ENCODE assay signal across 8 cellular contexts in the genomic region with DNA sequence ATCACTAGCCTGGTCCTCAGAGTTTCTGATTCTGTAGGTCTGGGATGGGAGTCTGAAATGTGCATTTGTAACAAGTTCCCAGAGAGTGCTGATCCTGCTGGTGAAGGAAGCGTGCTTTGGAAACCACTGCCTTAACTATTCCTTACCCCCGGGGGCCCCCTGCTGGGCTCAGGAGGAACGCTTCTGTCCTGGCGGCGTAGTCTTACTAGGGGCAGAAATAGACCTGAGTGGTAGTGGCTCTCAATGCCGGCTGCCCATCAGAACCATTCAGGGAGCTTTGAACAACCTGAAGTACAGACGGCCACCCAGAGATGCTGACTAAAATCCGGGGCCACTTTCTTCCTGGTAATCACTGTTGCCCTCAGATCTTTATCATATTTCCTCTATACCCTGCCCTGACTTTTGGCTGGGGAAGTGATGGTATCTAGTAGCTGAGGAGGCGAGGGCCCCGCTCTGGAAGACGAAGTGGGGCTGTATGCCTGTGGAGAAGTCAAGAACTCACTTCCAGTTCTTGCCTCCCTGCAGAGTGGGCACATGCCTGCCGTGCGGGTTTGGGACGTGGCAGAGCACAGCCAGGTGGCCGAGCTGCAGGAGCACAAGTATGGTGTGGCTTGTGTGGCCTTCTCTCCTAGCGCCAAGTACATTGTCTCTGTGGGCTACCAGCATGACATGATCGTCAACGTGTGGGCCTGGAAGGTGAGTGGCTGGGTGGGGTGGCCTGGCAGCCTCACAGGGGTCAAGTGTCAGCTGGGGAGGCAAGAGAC. TPM values are rescaled to one million over a fixed set of nuclear protein-coding genes. Genes with fewer than 3 reads are reported as not detected.
A peak's percentile ranks its signal among the peaks of the same experiment; 100 is the strongest.
DNase-seq lines count a peak whose midpoint lies in the region; ATAC-seq, FAIRE-seq and TF ChIP-seq lines count a peak whose summit lies in the region.

No MANE protein-coding gene starts in this region.

- H3K27ac Mint-ChIP-seq in naive thymus-derived CD4-positive, alpha-beta T cell: peak overlapping the region in 1 of 9 donors; percentile 58
- H3K27ac Mint-ChIP-seq in stimulated activated memory B cell treated with anti-CD40 and anti-IgM and Interleukin-4, amounts not matched to agents 10 μg/mL and 1 μg/mL and 100 μg/mL, for 72 hours: no peak overlapping the region

- ATAC-seq in naive thymus-derived CD4-positive, alpha-beta T cell: peak; percentile 95
- ATAC-seq in stimulated activated memory B cell treated with anti-CD40 and anti-IgM and Interleukin-4, amounts not matched to agents 10 μg/mL and 1 μg/mL and 100 μg/mL, for 72 hours: peak; percentile 85

- no peaks in the 10 kb centered on the region for H3K9me3 Mint-ChIP-seq in naive thymus-derived CD4-positive, alpha-beta T cell
- H3K9me3 Mint-ChIP-seq in stimulated activated memory B cell treated with anti-CD40 and anti-IgM and Interleukin-4, amounts not matched to agents 10 μg/mL and 1 μg/mL and 100 μg/mL, for 72 hours: no peaks in the 10 kb centered on the region

- DNase-seq in D721Med (ENCODE audit: insufficient read length, low spot score): peak; percentile 87
- DNase-seq in HPDE6-E6E7 (ENCODE audit: extremely low spot score): peak; percentile 63
- peak; percentile 89 for DNase-seq in OCI-M1 (lab: John Stamatoyannopoulos, UW)
- peak; percentile 61 for DNase-seq in activated T-cell treated with anti-CD3 and anti-CD28 coated beads for 24 hours (ENCODE audit: low read depth)
- DNase-seq in erythroblast (lab: John Stamatoyannopoulos, UW): peak; percentile 75 to 88
- DNase-seq in naive thymus-derived CD4-positive, alpha-beta T cell: peak; percentile 58 to 77 (median 72)
- DNase-seq in cortex of kidney (lab: John Stamatoyannopoulos, UW): no peak

- no peak for FAIRE-seq in D721Med (lab: Jason Lieb, UNC)

- H3K36me3 Mint-ChIP-seq in naive thymus-derived CD4-positive, alpha-beta T cell: peaks cover 0 to 32% (median 11%) of the 10 kb centered on the region in 5 donors
- H3K36me3 Mint-ChIP-seq in stimulated activated memory B cell treated with anti-CD40 and anti-IgM and Interleukin-4, amounts not matched to agents 10 μg/mL and 1 μg/mL and 100 μg/mL, for 72 hours: peaks cover 38% of the 10 kb centered on the region

- peaks cover 8 to 28% (median 12%) of the 10 kb centered on the region in 7 donors for H3K4me1 Mint-ChIP-seq in naive thymus-derived CD4-positive, alpha-beta T cell
- peaks cover 12% of the 10 kb centered on the region for H3K4me1 Mint-ChIP-seq in stimulated activated memory B cell treated with anti-CD40 and anti-IgM and Interleukin-4, amounts not matched to agents 10 μg/mL and 1 μg/mL and 100 μg/mL, for 72 hours

- TF ChIP-seq POLR2A in erythroblast (IDR thresholded peaks at IDR 0.05; ENCODE audit: low read length): no peak

- H3K4me1 ChIP-seq in naive thymus-derived CD4-positive, alpha-beta T cell (ENCODE audit: control insufficient read depth in 2 of 2, insufficient read depth in 2 of 2, low read length in 2 of 2): peaks cover 0 to 3% of the 10 kb centered on the region in 2 donors

- intact Hi-C loops in naive thymus-derived CD4-positive, alpha-beta T cell (cut with micrococcal nuclease): loop anchor here (1.0 kb wide), 8 partner anchors 37 to 346 kb away; a partner anchor contains a TSS

- H3K36me3 ChIP-seq in naive thymus-derived CD4-positive, alpha-beta T cell (ENCODE audit: control insufficient read depth in 2 of 3, insufficient read depth in 3 of 3, low read length in 3 of 3): peaks cover 0 to 41% (median 0%) of the 10 kb centered on the region in 3 experiments

- no peaks in the 10 kb centered on the region for H3K27me3 ChIP-seq in naive thymus-derived CD4-positive, alpha-beta T cell (ENCODE audit: control insufficient read depth in 2 of 2, insufficient read depth in 2 of 2, low read length in 2 of 2)

- POLR2A ChIA-PET in naive thymus-derived CD4-positive, alpha-beta T cell (lab: Charles Lee): interaction anchor here (0.6 to 2.8 kb wide), 4 partner anchors 10 to 84 kb away, joined by 3 to 11 read pairs (median 5); a partner anchor contains a TSS

- peak; percentile 89 for TF ChIP-seq CTCF in D721Med (IDR thresholded peaks at IDR 0.05; ENCODE audit: insufficient read depth, missing control alignments)

- H3K9me3 ChIP-seq in naive thymus-derived CD4-positive, alpha-beta T cell (ENCODE audit: control insufficient read depth in 2 of 3, low read length in 3 of 3): no peaks in the 10 kb centered on the region

- H3K4me3 Mint-ChIP-seq in naive thymus-derived CD4-positive, alpha-beta T cell: peak overlapping the region in 1 of 10 donors; percentile 30
- H3K4me3 Mint-ChIP-seq in stimulated activated memory B cell treated with anti-CD40 and anti-IgM and Interleukin-4, amounts not matched to agents 10 μg/mL and 1 μg/mL and 100 μg/mL, for 72 hours: no peak overlapping the region

- no peak overlapping the region for H3K4me3 ChIP-seq in naive thymus-derived CD4-positive, alpha-beta T cell (ENCODE audit: low read length)

- no peak overlapping the region for H3K27ac ChIP-seq in naive thymus-derived CD4-positive, alpha-beta T cell (ENCODE audit: low read depth, low read length)

- H3K27me3 Mint-ChIP-seq in naive thymus-derived CD4-positive, alpha-beta T cell: no peaks in the 10 kb centered on the region
- no peaks in the 10 kb centered on the region for H3K27me3 Mint-ChIP-seq in stimulated activated memory B cell treated with anti-CD40 and anti-IgM and Interleukin-4, amounts not matched to agents 10 μg/mL and 1 μg/mL and 100 μg/mL, for 72 hours

- CTCF ChIA-PET in naive thymus-derived CD4-positive, alpha-beta T cell (lab: Charles Lee): interaction anchor here (0.6 to 5.8 kb wide), 21 partner anchors 9 to 254 kb away, joined by 3 to 180 read pairs (median 5); a partner anchor contains a TSS

RNA-seq across cellular contexts. Expression of a gene that starts 16.3 kb away (rescaled TPM):
- total RNA-seq in naive thymus-derived CD4-positive, alpha-beta T cell: 10 to 100 TPM; 25.3 to 83.7 (median 52.1) TPM
- 10 to 100 TPM; 22.4 to 28.6 TPM for polyA plus RNA-seq in naive thymus-derived CD4-positive, alpha-beta T cell

RNA-seq across cellular contexts. Expression of a gene that starts 27.0 kb away (rescaled TPM):
- 10 to 100 TPM; 21.1 to 69.9 (median 33.9) TPM for total RNA-seq in naive thymus-derived CD4-positive, alpha-beta T cell
- polyA plus RNA-seq in naive thymus-derived CD4-positive, alpha-beta T cell: 1 to 10 TPM in 1 of 2 donors, under 1 TPM in 1; 0.98 to 2.3 TPM

RNA-seq across cellular contexts. Expression of a gene that starts 37.3 kb away (rescaled TPM):
- 10 to 100 TPM; 36.5 to 44.7 (median 41.1) TPM for total RNA-seq in naive thymus-derived CD4-positive, alpha-beta T cell
- 1 to 10 TPM; 3.0 to 4.3 TPM for polyA plus RNA-seq in naive thymus-derived CD4-positive, alpha-beta T cell
